Comparison of ENCODE assay signal across 21 cellular contexts in the genomic region with DNA sequence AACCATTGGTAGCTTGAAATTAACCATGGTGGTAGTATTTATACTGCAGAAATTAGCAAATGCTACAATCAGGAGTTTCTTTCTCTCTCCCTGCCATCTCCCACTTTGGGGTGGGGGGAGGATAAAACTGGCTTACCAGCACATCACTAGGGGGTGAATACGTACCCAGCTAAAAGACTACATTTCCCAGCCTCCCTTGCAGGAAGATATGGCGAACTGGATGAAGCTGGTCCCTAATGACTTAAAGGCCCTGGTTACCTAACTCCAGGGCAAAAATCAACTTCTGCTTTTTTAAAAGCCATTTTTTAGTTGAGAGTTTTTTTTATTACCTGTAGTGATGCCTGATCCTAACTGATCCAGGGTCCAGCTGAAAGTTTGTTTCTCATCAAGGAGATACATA.
"Had no signal": no experiment of that assay in that cellular context is flagged by ENCODE, and none has a peak within 500 bp of the region (broad histone marks: within the 10 kb centered on the region; RNA-seq: fewer than 3 reads in every experiment).

No MANE protein-coding gene starts in this region.

- H3K4me3 ChIP-seq: gastrocnemius medialis, heart left ventricle, mucosa of descending colon, prostate gland, right atrium auricular region, suprapubic skin, transverse colon, uterus had no signal

- H3K4me1 ChIP-seq: gastrocnemius medialis, heart left ventricle, prostate gland, right atrium auricular region, suprapubic skin, transverse colon, uterus had no signal

- H3K4me1 Mint-ChIP-seq: activated CD4-positive, alpha-beta T cell treated with anti-CD3 and anti-CD28 coated beads for 36 hours; naive B cell had no signal

- H3K9me3 Mint-ChIP-seq: activated CD4-positive, alpha-beta memory T cell treated with anti-CD3 and anti-CD28 coated beads for 36 hours; neural crest cell; stimulated activated naive CD8-positive, alpha-beta T cell treated with anti-CD3 and anti-CD28 coated beads, Interleukin-15, Interleukin-2, amounts not matched to agents 100 ng/mL and 50 ng/mL, for 24 hours had no signal

- FAIRE-seq: bronchial epithelial cell had no signal

- H3K36me3 ChIP-seq: gastrocnemius medialis, heart left ventricle, prostate gland, right atrium auricular region, suprapubic skin, transverse colon, uterus, WERI-Rb-1 had no signal

- H3K27ac Mint-ChIP-seq: activated CD4-positive, alpha-beta memory T cell treated with anti-CD3 and anti-CD28 coated beads for 36 hours; activated CD4-positive, alpha-beta T cell treated with anti-CD3 and anti-CD28 coated beads for 36 hours; activated naive CD8-positive, alpha-beta T cell; stimulated activated naive CD8-positive, alpha-beta T cell treated with anti-CD3 and anti-CD28 coated beads, Interleukin-15, Interleukin-2, amounts not matched to agents 100 ng/mL and 50 ng/mL, for 24 hours had no signal

- H3K36me3 Mint-ChIP-seq: activated CD4-positive, alpha-beta memory T cell treated with anti-CD3 and anti-CD28 coated beads for 36 hours; activated naive CD8-positive, alpha-beta T cell; naive B cell had no signal

- DNase-seq: activated CD4-positive, alpha-beta memory T cell treated with anti-CD3 and anti-CD28 coated beads for 36 hours; activated CD4-positive, alpha-beta T cell treated with anti-CD3 and anti-CD28 coated beads for 36 hours; cerebellar nuclear complex; cortex of kidney; gastrocnemius medialis; heart left ventricle; left ventricle myocardium superior; mucosa of descending colon; naive B cell; stimulated activated CD4-positive, alpha-beta T cell treated with anti-CD3 and anti-CD28 coated beads, Interleukin-2, amount 100 ng/mL, for 24 hours; transverse colon; uterus; WERI-Rb-1 had no signal

- H3K27me3 Mint-ChIP-seq: activated CD4-positive, alpha-beta memory T cell treated with anti-CD3 and anti-CD28 coated beads for 36 hours; activated CD4-positive, alpha-beta T cell treated with anti-CD3 and anti-CD28 coated beads for 36 hours; activated naive CD8-positive, alpha-beta T cell had no signal

- H3K27ac ChIP-seq: gastrocnemius medialis, heart left ventricle, prostate gland, right atrium auricular region, suprapubic skin, transverse colon, uterus, WERI-Rb-1 had no signal

- ATAC-seq: activated CD4-positive, alpha-beta T cell treated with anti-CD3 and anti-CD28 coated beads for 36 hours; esophagus mucosa; gastrocnemius medialis; heart left ventricle; left ventricle myocardium superior; mucosa of descending colon had no signal

- H3K27me3 ChIP-seq: gastrocnemius medialis, heart left ventricle, right atrium auricular region, suprapubic skin, transverse colon, uterus had no signal

- H3K4me3 Mint-ChIP-seq: activated CD4-positive, alpha-beta memory T cell treated with anti-CD3 and anti-CD28 coated beads for 36 hours; activated CD4-positive, alpha-beta T cell treated with anti-CD3 and anti-CD28 coated beads for 36 hours; activated naive CD8-positive, alpha-beta T cell; naive B cell; neural crest cell; stimulated activated naive CD8-positive, alpha-beta T cell treated with anti-CD3 and anti-CD28 coated beads, Interleukin-15, Interleukin-2, amounts not matched to agents 100 ng/mL and 50 ng/mL, for 24 hours had no signal

- H3K9me3 ChIP-seq: gastrocnemius medialis, heart left ventricle, mucosa of descending colon, prostate gland, right atrium auricular region, suprapubic skin, transverse colon, uterus had no signal
